Comparison of ENCODE assay signal across 13 cellular contexts in the genomic region with DNA sequence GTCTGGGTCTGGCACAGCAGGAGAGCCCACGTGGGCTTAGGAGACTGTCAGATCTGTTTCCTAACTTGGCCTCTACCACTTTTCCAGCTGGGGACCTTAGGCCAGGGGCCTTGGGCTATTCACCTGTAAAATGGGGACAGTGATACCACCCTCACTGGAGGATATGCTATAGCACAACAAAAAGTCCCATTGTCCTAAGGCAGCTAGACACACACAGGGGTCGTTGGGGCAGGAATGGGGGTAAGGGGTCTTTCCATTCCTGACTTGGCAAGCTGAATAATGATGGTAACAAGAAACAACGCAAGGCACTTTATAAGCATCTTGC. TPM values are rescaled to one million over a fixed set of nuclear protein-coding genes. Genes with fewer than 3 reads are reported as not detected.
A peak's percentile ranks its signal among the peaks of the same experiment; 100 is the strongest.
DNase-seq lines count a peak whose midpoint lies in the region; ATAC-seq, FAIRE-seq and TF ChIP-seq lines count a peak whose summit lies in the region.
"Had no signal": no experiment of that assay in that cellular context is flagged by ENCODE, and none has a peak within 500 bp of the region (broad histone marks: within the 10 kb centered on the region; RNA-seq: fewer than 3 reads in every experiment).

No MANE protein-coding gene starts in this region.

- H3K9ac ChIP-seq in K562 (ENCODE audit: insufficient read depth in 1 of 2, low read depth in 2 of 2, low read length in 2 of 2), result peak overlapping the region; percentile 20 to 81; a peak in 3 of 4 replicates
- no peak overlapping the region for H3K9ac ChIP-seq in parathyroid adenoma

- ATAC-seq in K562 (no peak), GM18858 (IDR thresholded peaks at IDR 0.05; ENCODE audit: unreplicated experiment) (no peak)

- TF ChIP-seq POLR2A in K562 (conservative IDR thresholded peaks at IDR 0.05), result no peak

- H3K4me3 ChIP-seq in CD8-positive, alpha-beta memory T cell (ENCODE audit: low read length), result peak overlapping the region; percentile 9
- no peak overlapping the region for H3K4me3 ChIP-seq in K562
- no peak overlapping the region for H3K4me3 ChIP-seq in parathyroid adenoma (ENCODE audit: low read depth, low read length)

- H4K20me1 ChIP-seq in K562 (replicated peaks; ENCODE audit: control insufficient read depth, insufficient read depth, low read length), result no peaks in the 10 kb centered on the region

- H3K27me3 Mint-ChIP-seq in CD8-positive, alpha-beta memory T cell, result no peaks in the 10 kb centered on the region

- intact Hi-C loops in K562 (cut with micrococcal nuclease), result no loop called here

- H3K27me3 ChIP-seq in CD8-positive, alpha-beta memory T cell (ENCODE audit: insufficient read depth, low read length, poor library complexity, severe bottlenecking), result no peaks in the 10 kb centered on the region
- H3K27me3 ChIP-seq in K562 (ENCODE audit: control insufficient read depth in 2 of 2, insufficient read depth in 2 of 2, low read length in 2 of 2) (no peaks in the 10 kb centered on the region), parathyroid adenoma (ENCODE audit: control insufficient read depth, insufficient read depth, low read length) (no peaks in the 10 kb centered on the region)

- FAIRE-seq in K562 (lab: Jason Lieb, UNC), result no peak

- H3K36me3 ChIP-seq in CD8-positive, alpha-beta memory T cell (ENCODE audit: insufficient read depth, low read length), result peaks cover 3% of the 10 kb centered on the region
- H3K36me3 ChIP-seq in KOPT-K1 (ENCODE audit: insufficient read depth, low read length) (no peaks in the 10 kb centered on the region; the same call in 1 of the 2 replicates), K562 (ENCODE audit: control insufficient read depth, insufficient read depth, low read length) (peaks cover 17% of the 10 kb centered on the region; the same call in 2 of the 3 replicates), parathyroid adenoma (ENCODE audit: control insufficient read depth, insufficient read depth, low read length) (no peaks in the 10 kb centered on the region)

- no peaks in the 10 kb centered on the region for H3K9me1 ChIP-seq in K562 (ENCODE audit: control insufficient read depth, insufficient read depth, low read length)

- TF ChIP-seq RAD21 in K562 (CRISPR knock-in tag; conservative IDR thresholded peaks at IDR 0.05 in 1 of 2, IDR thresholded peaks at IDR 0.05 in 1 of 2), result no peak

- no peak for TF ChIP-seq CTCF in K562 (IDR thresholded peaks at IDR 0.05 in 2 of 3, conservative IDR thresholded peaks at IDR 0.05 in 1 of 3; ENCODE audit: insufficient read depth in 2 of 3, low read depth in 1 of 3, low read length in 3 of 3)
- no peak for TF ChIP-seq CTCF in parathyroid adenoma (IDR thresholded peaks at IDR 0.05)

- H3K4me1 Mint-ChIP-seq in CD8-positive, alpha-beta memory T cell, result peaks cover 61 to 90% (median 69%) of the 10 kb centered on the region in 3 donors

- H3K79me2 ChIP-seq in K562 (ENCODE audit: control insufficient read depth, insufficient read depth, low read length) (peaks cover 11% of the 10 kb centered on the region), parathyroid adenoma (no peaks in the 10 kb centered on the region)

- POLR2A ChIA-PET in CD8-positive, alpha-beta memory T cell (lab: Charles Lee), result interaction anchor here (0.5 to 4.2 kb wide), 7 partner anchors 9 to 679 kb away, joined by 3 to 25 read pairs (median 4); partner anchors contain the start of gene PDXP
- POLR2A ChIA-PET in K562 (lab: Yijun Ruan, JAX), result interaction anchor here (1.2 to 2.5 kb wide), 3 partner anchors 10 to 27 kb away, joined by 3 to 12 read pairs (median 3); no protein-coding TSS in a partner anchor

- H3K4me2 ChIP-seq in K562 (ENCODE audit: insufficient read depth, low read length) (no peak overlapping the region), parathyroid adenoma (ENCODE audit: low read length) (no peak overlapping the region)

- BruUV-seq in K562 (replicated peaks; lab: Mats Ljungman, UMichigan), result no TSS peak

- CTCF ChIA-PET in CD8-positive, alpha-beta memory T cell (lab: Charles Lee), result interaction anchor here (0.6 to 16.3 kb wide), 10 partner anchors 7 to 199 kb away, joined by 3 to 375 read pairs (median 6); partner anchors contain the start of genes GGA1, LGALS1, NOL12 and PDXP
- CTCF ChIA-PET in K562 (lab: Yijun Ruan, JAX; ENCODE audit: low intra/inter-chr PET ratio), result interaction anchor here (0.9 to 1.1 kb wide), 2 partner anchors 45 to 89 kb away, joined by 3 read pairs; no protein-coding TSS in a partner anchor

- H3K4me1 ChIP-seq in CD8-positive, alpha-beta memory T cell (ENCODE audit: insufficient read depth, low read length), result peaks cover 80% of the 10 kb centered on the region
- peaks cover 45 to 84% of the 10 kb centered on the region in 2 experiments for H3K4me1 ChIP-seq in K562 (replicated peaks in 1 of 2; ENCODE audit: control insufficient read depth in 2 of 2, insufficient read depth in 2 of 2, low read length in 2 of 2)
- peaks cover 50% of the 10 kb centered on the region for H3K4me1 ChIP-seq in parathyroid adenoma

- H3K36me3 Mint-ChIP-seq in CD8-positive, alpha-beta memory T cell, result peaks cover 0 to 17% (median 0%) of the 10 kb centered on the region in 3 donors

- TF ChIP-seq EP300 in K562 (IDR thresholded peaks at IDR 0.05; ENCODE audit: low read length), result no peak

- no peaks in the 10 kb centered on the region for H3K9me3 ChIP-seq in CD8-positive, alpha-beta memory T cell (ENCODE audit: low read length)
- H3K9me3 ChIP-seq in KOPT-K1 (ENCODE audit: insufficient read depth, low read length, poor library complexity, severe bottlenecking) (no peaks in the 10 kb centered on the region), K562 (replicated peaks; ENCODE audit: control insufficient read depth, insufficient read depth, low read depth, low read length) (no peaks in the 10 kb centered on the region), parathyroid adenoma (ENCODE audit: control insufficient read depth, low read length) (no peaks in the 10 kb centered on the region)

- DNase-seq in CD8-positive, alpha-beta memory T cell, result no peak
- no peak for DNase-seq in K562 (ENCODE audit: extremely low read depth in 1 of 4, low spot score in 3 of 4)
- DNase-seq in mesenteric fat pad (ENCODE audit: low spot score), result no peak
- no peak for DNase-seq in RKO (ENCODE audit: low spot score)
- DNase-seq: activated T-cell treated with anti-CD3 and anti-CD28 coated beads, Interleukin-2, amount 50 U/mL, for 48 hours; central memory CD4-positive, alpha-beta T cell; DMS 273 treated with DMSO at 0.1 percent for 48 hours; mammary epithelial cell; NCI-H1092 treated with DMSO at 0.1 percent for 48 hours; NCI-H510A had no signal

- H3K9me3 Mint-ChIP-seq in CD8-positive, alpha-beta memory T cell, result no peaks in the 10 kb centered on the region

- peak overlapping the region; percentile 47 to 99 (median 82) for H3K4me3 Mint-ChIP-seq in CD8-positive, alpha-beta memory T cell

- peak overlapping the region; percentile 77 to 97 (median 87) for H3K27ac Mint-ChIP-seq in CD8-positive, alpha-beta memory T cell

- peak overlapping the region; percentile 31 for H3K27ac ChIP-seq in CD8-positive, alpha-beta memory T cell (ENCODE audit: low read depth, low read length)
- H3K27ac ChIP-seq in KOPT-K1 (ENCODE audit: low read depth, low read length, poor library complexity, severe bottlenecking) (peak overlapping the region; percentile 65), K562 (ENCODE audit: extremely low read depth, low read depth, low read length) (no peak overlapping the region), parathyroid adenoma (peak overlapping the region; percentile 95)

- 65% methylated on average over 3 of the region's 3 CpGs for WGBS in K562 (ENCODE audit: insufficient coverage, low coverage, missing lambda C conversion rate)

- in situ Hi-C loops in K562 (cut with MboI), result no loop called here

- H2AFZ ChIP-seq in K562 (ENCODE audit: low read depth, low read length) (no peak overlapping the region), parathyroid adenoma (no peak overlapping the region)

RNA-seq across cellular contexts. Expression of gene SH3BP1, which starts 2.6 kb away (rescaled TPM):
- total RNA-seq in CD8-positive, alpha-beta memory T cell, result 10 to 100 TPM; 93.1 to 94.6 TPM
- 32.3 TPM for polyA plus RNA-seq in CD8-positive, alpha-beta memory T cell
- total RNA-seq in K562 (2011; cell fraction: chromatin; rRNA removed; ENCODE audit: low replicate concordance), result 27.4 and 84.8 TPM in 2 replicates
- total RNA-seq in K562 (2011; cell fraction: nucleolus; rRNA removed), result 40.0 and 41.0 TPM in 2 replicates
- 21.5 and 25.7 TPM in 2 replicates for total RNA-seq in K562 (2011; cell fraction: nucleoplasm; rRNA removed)
- 18.6 and 21.2 TPM in 2 replicates for total RNA-seq in K562 (2014; rRNA removed)
- total RNA-seq in K562 (2014; rRNA removed; fragmentation: Illumina TruSeq; extraction: Trizol), result 7.4 and 9.7 TPM in 2 replicates
- 9.3 and 9.4 TPM in 2 replicates for total RNA-seq in K562 (2015; rRNA removed; fragmentation: Illumina TruSeq; extraction: Trizol)
- 29.9 and 36.2 TPM in 2 replicates for total RNA-seq in K562 (2021)
- polyA plus RNA-seq in K562 (2011; rRNA removed), result 11.5 and 14.9 TPM in 2 replicates
- 10.1 and 21.2 TPM in 2 replicates for polyA plus RNA-seq in K562 (2011; cell fraction: cytosol; rRNA removed)
- 23.7 and 33.6 TPM in 2 replicates for polyA plus RNA-seq in K562 (2011; cell fraction: nucleus; rRNA removed)
- polyA plus RNA-seq in K562 (2012), result 34.0 and 58.5 TPM in 2 replicates
- polyA plus RNA-seq in K562 (2014; fragmentation: Illumina TruSeq; extraction: Trizol), result 32.1 and 36.0 TPM in 2 replicates
- polyA plus RNA-seq in K562 (2014; fragmentation: Nextera tagmentation; extraction: Ambion mirVana), result under 1 TPM; 0.10 to 0.17 TPM
- 8.7 and 10.4 TPM in 2 replicates for polyA plus RNA-seq in K562 (2014; rRNA removed)
- polyA minus RNA-seq in K562 (2011; rRNA and poly(A)+ RNA removed), result 16.7 and 17.5 TPM in 2 replicates
- 12.7 and 19.9 TPM in 2 replicates for polyA minus RNA-seq in K562 (2011; cell fraction: cytosol; rRNA and poly(A)+ RNA removed)
- 13.7 and 15.5 TPM in 2 replicates for polyA minus RNA-seq in K562 (2011; cell fraction: nucleus; rRNA and poly(A)+ RNA removed)
- total RNA-seq in mesenteric fat pad, result 15.0 TPM

RNA-seq across cellular contexts. Expression of gene PDXP, which starts 21.6 kb away (rescaled TPM):
- total RNA-seq in CD8-positive, alpha-beta memory T cell, result 10 to 100 TPM; 36.0 to 37.8 TPM
- 7.1 TPM for polyA plus RNA-seq in CD8-positive, alpha-beta memory T cell
- total RNA-seq in K562 (2011; cell fraction: chromatin; rRNA removed; ENCODE audit: low replicate concordance), result 8.1 and 23.1 TPM in 2 replicates
- total RNA-seq in K562 (2011; cell fraction: nucleolus; rRNA removed), result 20.8 and 21.3 TPM in 2 replicates
- 19.4 and 21.3 TPM in 2 replicates for total RNA-seq in K562 (2011; cell fraction: nucleoplasm; rRNA removed)
- 38.8 and 55.8 TPM in 2 replicates for total RNA-seq in K562 (2014; rRNA removed)
- total RNA-seq in K562 (2014; rRNA removed; fragmentation: Illumina TruSeq; extraction: Trizol), result 27.6 and 29.0 TPM in 2 replicates
- 30.9 and 32.5 TPM in 2 replicates for total RNA-seq in K562 (2015; rRNA removed; fragmentation: Illumina TruSeq; extraction: Trizol)
- 47.5 and 50.0 TPM in 2 replicates for total RNA-seq in K562 (2021)
- polyA plus RNA-seq in K562 (2011; rRNA removed), result 42.8 and 51.4 TPM in 2 replicates
- 73.7 and 106 TPM in 2 replicates for polyA plus RNA-seq in K562 (2011; cell fraction: cytosol; rRNA removed)
- polyA plus RNA-seq in K562 (2011; cell fraction: nucleus; rRNA removed), result 34.8 and 35.2 TPM in 2 replicates
- 25.7 and 42.5 TPM in 2 replicates for polyA plus RNA-seq in K562 (2012)
- 54.2 and 62.3 TPM in 2 replicates for polyA plus RNA-seq in K562 (2014; fragmentation: Illumina TruSeq; extraction: Trizol)
- polyA plus RNA-seq in K562 (2014; fragmentation: Nextera tagmentation; extraction: Ambion mirVana), result 10 to 100 TPM in 1 of 2 experiments, 1 to 10 TPM in 1; 7.9 to 11.8 TPM
- polyA plus RNA-seq in K562 (2014; rRNA removed), result 45.7 and 47.8 TPM in 2 replicates
- polyA minus RNA-seq in K562 (2011; rRNA and poly(A)+ RNA removed), result 21.5 and 27.1 TPM in 2 replicates
- 30.1 and 30.4 TPM in 2 replicates for polyA minus RNA-seq in K562 (2011; cell fraction: cytosol; rRNA and poly(A)+ RNA removed)
- 8.6 and 12.3 TPM in 2 replicates for polyA minus RNA-seq in K562 (2011; cell fraction: nucleus; rRNA and poly(A)+ RNA removed)
- 8.5 TPM for total RNA-seq in mesenteric fat pad

RNA-seq across cellular contexts. Expression of gene GGA1, which starts 28.3 kb away (rescaled TPM):
- total RNA-seq in CD8-positive, alpha-beta memory T cell, result 10 to 100 TPM; 69.1 to 74.3 TPM
- polyA plus RNA-seq in CD8-positive, alpha-beta memory T cell, result 34.9 TPM
- 235 and 500 TPM in 2 replicates for total RNA-seq in K562 (2011; cell fraction: chromatin; rRNA removed; ENCODE audit: low replicate concordance)
- total RNA-seq in K562 (2011; cell fraction: nucleolus; rRNA removed), result 281 and 297 TPM in 2 replicates
- total RNA-seq in K562 (2011; cell fraction: nucleoplasm; rRNA removed), result 245 and 253 TPM in 2 replicates
- 48.0 and 51.3 TPM in 2 replicates for total RNA-seq in K562 (2014; rRNA removed)
- total RNA-seq in K562 (2014; rRNA removed; fragmentation: Illumina TruSeq; extraction: Trizol), result 19.7 and 24.2 TPM in 2 replicates
- 29.9 and 31.1 TPM in 2 replicates for total RNA-seq in K562 (2015; rRNA removed; fragmentation: Illumina TruSeq; extraction: Trizol)
- total RNA-seq in K562 (2021), result 57.1 and 61.3 TPM in 2 replicates
- 50.4 and 53.3 TPM in 2 replicates for polyA plus RNA-seq in K562 (2011; rRNA removed)
- 27.8 and 56.0 TPM in 2 replicates for polyA plus RNA-seq in K562 (2011; cell fraction: cytosol; rRNA removed)
- 156 and 291 TPM in 2 replicates for polyA plus RNA-seq in K562 (2011; cell fraction: nucleus; rRNA removed)
- 41.4 and 63.8 TPM in 2 replicates for polyA plus RNA-seq in K562 (2012)
- 31.6 and 42.5 TPM in 2 replicates for polyA plus RNA-seq in K562 (2014; fragmentation: Illumina TruSeq; extraction: Trizol)
- 1 to 10 TPM; 1.5 to 1.9 TPM for polyA plus RNA-seq in K562 (2014; fragmentation: Nextera tagmentation; extraction: Ambion mirVana)
- polyA plus RNA-seq in K562 (2014; rRNA removed), result 69.5 and 71.3 TPM in 2 replicates
- 26.8 and 33.7 TPM in 2 replicates for polyA minus RNA-seq in K562 (2011; rRNA and poly(A)+ RNA removed)
- polyA minus RNA-seq in K562 (2011; cell fraction: cytosol; rRNA and poly(A)+ RNA removed), result 20.7 and 22.7 TPM in 2 replicates
- polyA minus RNA-seq in K562 (2011; cell fraction: nucleus; rRNA and poly(A)+ RNA removed), result 56.9 and 57.8 TPM in 2 replicates
- 47.3 TPM for total RNA-seq in mesenteric fat pad

RNA-seq across cellular contexts. Expression of gene LGALS1, which starts 38.5 kb away (rescaled TPM):
- 100 to 1,000 TPM; 204 to 223 TPM for total RNA-seq in CD8-positive, alpha-beta memory T cell
- polyA plus RNA-seq in CD8-positive, alpha-beta memory T cell, result 182 TPM
- 14.2 and 41.4 TPM in 2 replicates for total RNA-seq in K562 (2011; cell fraction: chromatin; rRNA removed; ENCODE audit: low replicate concordance)
- 152 and 183 TPM in 2 replicates for total RNA-seq in K562 (2011; cell fraction: nucleolus; rRNA removed)
- 99.6 and 131 TPM in 2 replicates for total RNA-seq in K562 (2011; cell fraction: nucleoplasm; rRNA removed)
- total RNA-seq in K562 (2014; rRNA removed), result 373 and 487 TPM in 2 replicates
- total RNA-seq in K562 (2014; rRNA removed; fragmentation: Illumina TruSeq; extraction: Trizol), result 94.3 and 160 TPM in 2 replicates
- total RNA-seq in K562 (2015; rRNA removed; fragmentation: Illumina TruSeq; extraction: Trizol), result 455 and 466 TPM in 2 replicates
- 330 and 373 TPM in 2 replicates for total RNA-seq in K562 (2021)
- polyA plus RNA-seq in K562 (2011; rRNA removed), result 800 and 995 TPM in 2 replicates
- polyA plus RNA-seq in K562 (2011; cell fraction: cytosol; rRNA removed), result 1,618 and 2,500 TPM in 2 replicates
- polyA plus RNA-seq in K562 (2011; cell fraction: nucleus; rRNA removed), result 492 and 635 TPM in 2 replicates
- 1,292 and 1,616 TPM in 2 replicates for polyA plus RNA-seq in K562 (2012)
- 189 and 298 TPM in 2 replicates for polyA plus RNA-seq in K562 (2014; fragmentation: Illumina TruSeq; extraction: Trizol)
- polyA plus RNA-seq in K562 (2014; fragmentation: Nextera tagmentation; extraction: Ambion mirVana), result 100 to 1,000 TPM; 240 to 301 TPM
- 474 and 680 TPM in 2 replicates for polyA plus RNA-seq in K562 (2014; rRNA removed)
- 187 and 354 TPM in 2 replicates for polyA minus RNA-seq in K562 (2011; rRNA and poly(A)+ RNA removed)
- 194 and 200 TPM in 2 replicates for polyA minus RNA-seq in K562 (2011; cell fraction: cytosol; rRNA and poly(A)+ RNA removed)
- 64.1 and 86.9 TPM in 2 replicates for polyA minus RNA-seq in K562 (2011; cell fraction: nucleus; rRNA and poly(A)+ RNA removed)
- 1,964 TPM for total RNA-seq in mesenteric fat pad

RNA-seq across cellular contexts. Expression of gene NOL12, which starts 49.2 kb away (rescaled TPM):
- total RNA-seq in CD8-positive, alpha-beta memory T cell, result 10 to 100 TPM; 53.6 to 57.2 TPM
- 38.3 TPM for polyA plus RNA-seq in CD8-positive, alpha-beta memory T cell
- 24.1 and 61.4 TPM in 2 replicates for total RNA-seq in K562 (2011; cell fraction: chromatin; rRNA removed; ENCODE audit: low replicate concordance)
- 43.3 and 44.0 TPM in 2 replicates for total RNA-seq in K562 (2011; cell fraction: nucleolus; rRNA removed)
- 30.8 and 31.2 TPM in 2 replicates for total RNA-seq in K562 (2011; cell fraction: nucleoplasm; rRNA removed)
- total RNA-seq in K562 (2014; rRNA removed) (40.9 and 42.2 TPM in 2 replicates), K562 (2014; rRNA removed; fragmentation: Illumina TruSeq; extraction: Trizol) (8.4 and 13.9 TPM in 2 replicates), K562 (2015; rRNA removed; fragmentation: Illumina TruSeq; extraction: Trizol) (29.1 and 33.7 TPM in 2 replicates), K562 (2021) (26.8 and 28.5 TPM in 2 replicates), mesenteric fat pad (17.3 TPM)
- polyA plus RNA-seq in K562 (2011; rRNA removed) (17.2 and 19.8 TPM in 2 replicates), K562 (2014; fragmentation: Illumina TruSeq; extraction: Trizol) (33.6 and 34.3 TPM in 2 replicates), K562 (2014; fragmentation: Nextera tagmentation; extraction: Ambion mirVana) (10 to 100 TPM in 1 of 2 experiments, 1 to 10 TPM in 1; 2.8 to 10.5 TPM), K562 (2014; rRNA removed) (40.8 and 41.4 TPM in 2 replicates)
- 19.6 and 24.7 TPM in 2 replicates for polyA plus RNA-seq in K562 (2011; cell fraction: cytosol; rRNA removed)
- polyA plus RNA-seq in K562 (2011; cell fraction: nucleus; rRNA removed), result 38.3 and 48.3 TPM in 2 replicates
- 25.1 and 27.1 TPM in 2 replicates for polyA plus RNA-seq in K562 (2012)
- polyA minus RNA-seq in K562 (2011; rRNA and poly(A)+ RNA removed), result 7.3 and 8.8 TPM in 2 replicates
- polyA minus RNA-seq in K562 (2011; cell fraction: cytosol; rRNA and poly(A)+ RNA removed), result 8.7 and 12.7 TPM in 2 replicates
- polyA minus RNA-seq in K562 (2011; cell fraction: nucleus; rRNA and poly(A)+ RNA removed), result 7.2 and 10.0 TPM in 2 replicates
